ENCODE assay signal across 8 cellular contexts in genomic region chr3:33798418-33799201, GRCh38. TPM values are rescaled to one million over a fixed set of nuclear protein-coding genes. Genes with fewer than 3 reads are reported as not detected.
DNase-seq lines count a peak whose midpoint lies in the region; ATAC-seq, FAIRE-seq and TF ChIP-seq lines count a peak whose summit lies in the region.

PDCD6IP (plus strand) TSS chr3:33798630; CDS start chr3:33798729, 99 bp downstream.

- no peaks in the 10 kb centered on the region for H3K9me3 ChIP-seq in HepG2 (ENCODE audit: low read length)

- FAIRE-seq in HepG2 (lab: Jason Lieb, UNC), result peak; percentile 75

- CTCF ChIA-PET in HepG2 (lab: Yijun Ruan, JAX; ENCODE audit: low intra/inter-chr PET ratio, low total read pairs), result no interaction called here

- TF ChIP-seq POLR2A in HepG2 (IDR thresholded peaks at IDR 0.05; ENCODE audit: insufficient read depth in 1 of 2, low read depth in 2 of 2, low read length in 2 of 2), result peak; percentile 96 to 97

- H3K27ac Mint-ChIP-seq in dendritic cell treated with granulocyte-macrophage colony-stimulating factor and Interleukin-4, amounts not matched to agents 40 ng/mL and 50 ng/mL, for 4 days, result peak within 1 kb of the TSS; percentile 95

- H3K9me3 Mint-ChIP-seq in dendritic cell treated with granulocyte-macrophage colony-stimulating factor and Interleukin-4, amounts not matched to agents 40 ng/mL and 50 ng/mL, for 4 days, result no peaks in the 10 kb centered on the region

- H3K36me3 Mint-ChIP-seq in dendritic cell treated with granulocyte-macrophage colony-stimulating factor and Interleukin-4, amounts not matched to agents 40 ng/mL and 50 ng/mL, for 4 days (ENCODE audit: low read depth), result peaks cover 35% of the 10 kb centered on the region

- peak; percentile 67 for DNase-seq in GM19240 (ENCODE audit: insufficient read length, low spot score)
- peak; percentile 90 for DNase-seq in NCI-H748 (lab: John Stamatoyannopoulos, UW; ENCODE audit: unreplicated experiment)
- peak; percentile 79 to 83 for DNase-seq in activated CD4-positive, alpha-beta T cell treated with anti-CD3 and anti-CD28 coated beads, Interleukin-2, amount 50 U/mL, for 24 hours (ENCODE audit: low read depth in 1 of 2, low spot score in 1 of 2)
- DNase-seq in HepG2 (ENCODE audit: low spot score), result peak; percentile 89
- peak; percentile 91 for DNase-seq in stimulated activated CD4-positive, alpha-beta T cell treated with anti-CD3 and anti-CD28 coated beads, Interleukin-4, amount 100 ng/mL, for 1 hour

- in situ Hi-C loops in HepG2 (cut with HindIII; ENCODE audit: extremely low pct_ligation_motif_present, low pct_unique_long_range_greater_than_20kb), result no loop called here

- peaks cover 56% of the 10 kb centered on the region for H3K4me1 Mint-ChIP-seq in dendritic cell treated with granulocyte-macrophage colony-stimulating factor and Interleukin-4, amounts not matched to agents 40 ng/mL and 50 ng/mL, for 4 days (ENCODE audit: low read depth)

- WGBS in HepG2 (ENCODE audit: low lambda C conversion rate), result 0% methylated on average over 8 of the region's 69 CpGs

- TF ChIP-seq RAD21 in HepG2 (CRISPR knock-in tag; IDR thresholded peaks at IDR 0.05), result peak; percentile 36; the same call in 1 of the 2 replicates

- no peaks in the 10 kb centered on the region for H3K27me3 Mint-ChIP-seq in dendritic cell treated with granulocyte-macrophage colony-stimulating factor and Interleukin-4, amounts not matched to agents 40 ng/mL and 50 ng/mL, for 4 days

- peak within 1 kb of the TSS; percentile 84 for H3K4me2 ChIP-seq in HepG2 (ENCODE audit: low read depth, low read length)

- H3K79me2 ChIP-seq in HepG2 (ENCODE audit: insufficient read depth, low read length), result peaks cover 39% of the 10 kb centered on the region

- no peak; a peak in 2 of 4 replicates for TF ChIP-seq EP300 in HepG2 (IDR thresholded peaks at IDR 0.05; ENCODE audit: low read depth in 2 of 2, low read length in 2 of 2)
- no peak for TF ChIP-seq EP300 in HepG2 (CRISPR knock-in tag; IDR thresholded peaks at IDR 0.05; ENCODE audit: borderline replicate concordance)

- ATAC-seq in HG03460 (IDR thresholded peaks at IDR 0.05; ENCODE audit: unreplicated experiment) (peak; percentile 88), HepG2 (peak; percentile 98)

- peaks cover 48% of the 10 kb centered on the region for H3K4me1 ChIP-seq in HepG2 (ENCODE audit: insufficient read depth, low read length)

- BruUV-seq in HepG2 (replicated peaks; lab: Mats Ljungman, UMichigan), result TSS peak; percentile 66

- intact Hi-C loops in dendritic cell treated with granulocyte-macrophage colony-stimulating factor and Interleukin-4, amounts not matched to agents 40 ng/mL and 50 ng/mL, for 4 days (cut with micrococcal nuclease), result loop anchor here (10.0 kb wide), 1 partner anchor 364 kb away; no protein-coding TSS in a partner anchor
- intact Hi-C loops in HepG2 (cut with micrococcal nuclease; ENCODE audit: unreplicated experiment), result loop anchor here (10.0 kb wide), 1 partner anchor 354 kb away; the partner anchor contains the start of gene UBP1

- POLR2A ChIA-PET in HepG2 (lab: Yijun Ruan, JAX), result interaction anchor here (0.6 to 3.0 kb wide), 9 partner anchors 9 to 358 kb away, joined by 3 to 18 read pairs (median 6); partner anchors contain the start of gene UBP1

- H3K9ac ChIP-seq in HepG2 (ENCODE audit: insufficient read depth, low read depth, low read length), result peak within 1 kb of the TSS; percentile 88

- peak within 1 kb of the TSS; percentile 98 for H2AFZ ChIP-seq in HepG2 (ENCODE audit: low read length)

- no peaks in the 10 kb centered on the region for H3K36me3 ChIP-seq in HepG2 (replicated peaks in 1 of 2; ENCODE audit: control insufficient read depth in 1 of 2, insufficient read depth in 2 of 2, low read length in 2 of 2)

- H3K27me3 ChIP-seq in HepG2 (ENCODE audit: control insufficient read depth in 1 of 2, insufficient read depth in 2 of 2, low read length in 2 of 2), result no peaks in the 10 kb centered on the region; a peak in 1 of 5 replicates

- H3K4me3 Mint-ChIP-seq in dendritic cell treated with granulocyte-macrophage colony-stimulating factor and Interleukin-4, amounts not matched to agents 40 ng/mL and 50 ng/mL, for 4 days, result peak within 1 kb of the TSS; percentile 95

- H4K20me1 ChIP-seq in HepG2 (ENCODE audit: insufficient read depth, low read length), result no peaks in the 10 kb centered on the region; the same call in 1 of the 2 replicates

- H3K4me3 ChIP-seq in HepG2 (replicated peaks in 1 of 3; ENCODE audit: insufficient read depth in 1 of 3, low read depth in 2 of 3, low read length in 3 of 3), result peak within 1 kb of the TSS; percentile 94 to 97 (median 94)

- H3K27ac ChIP-seq in C4-2B (peak within 1 kb of the TSS; percentile 92), HepG2 (ENCODE audit: extremely low read length, insufficient read depth, low read length) (peak within 1 kb of the TSS; percentile 93)

- peak; percentile 5; the same call in 1 of the 2 replicates for TF ChIP-seq CTCF in C4-2B (conservative IDR thresholded peaks at IDR 0.05)
- peak; percentile 53 for TF ChIP-seq CTCF in HepG2 (CRISPR knock-in tag; IDR thresholded peaks at IDR 0.05)

TF ChIP-seq in HepG2, 621 proteins besides CTCF, POLR2A, EP300 and RAD21 (continues in another document):
- TF ChIP-seq SRSF9 (IDR thresholded peaks at IDR 0.05; ENCODE audit: borderline replicate concordance, insufficient read depth, low read depth, low read length, poor library complexity, severe bottlenecking), result no peak
- peak; percentile 85 for TF ChIP-seq U2AF1 (optimal IDR thresholded peaks at IDR 0.05; ENCODE audit: low read depth, low read length)
- TF ChIP-seq IRX3 (CRISPR knock-in tag; IDR thresholded peaks at IDR 0.05; ENCODE audit: borderline replicate concordance, low read depth), result peak; percentile 81
- TF ChIP-seq FOXA3 (CRISPR knock-in tag; IDR thresholded peaks at IDR 0.05), result peak; percentile 26; the same call in 1 of the 2 replicates
- TF ChIP-seq CBX2 (IDR thresholded peaks at IDR 0.05; ENCODE audit: low read depth, low read length), result no peak
- no peak for TF ChIP-seq CBX2 (CRISPR knock-in tag; IDR thresholded peaks at IDR 0.05; ENCODE audit: low read depth)
- TF ChIP-seq ARID3A (IDR thresholded peaks at IDR 0.05; ENCODE audit: low read depth, low read length), result no peak
- TF ChIP-seq ZNF484 (CRISPR knock-in tag; IDR thresholded peaks at IDR 0.05; ENCODE audit: borderline replicate concordance, low read depth), result no peak
- TF ChIP-seq JARID2 (CRISPR knock-in tag; IDR thresholded peaks at IDR 0.05; ENCODE audit: insufficient replicate concordance), result no peak
- TF ChIP-seq ZNF547 (CRISPR knock-in tag; IDR thresholded peaks at IDR 0.05), result peak; percentile 86
- TF ChIP-seq MLLT10 (CRISPR knock-in tag; IDR thresholded peaks at IDR 0.05), result no peak
- no peak for TF ChIP-seq NBN (conservative IDR thresholded peaks at IDR 0.05)

RNA-seq across cellular contexts. Expression of gene PDCD6IP, which starts in this region (rescaled TPM):
- total RNA-seq in HepG2 (2016; rRNA removed; fragmentation: Illumina TruSeq; extraction: Trizol), result 62.5 and 116 TPM in 2 replicates
- 8.2 TPM in 2 replicates for total RNA-seq in HepG2 (2016; cell fraction: cytosol; rRNA removed; fragmentation: Illumina TruSeq; extraction: Trizol; ENCODE audit: low read depth)
- total RNA-seq in HepG2 (2016; cell fraction: insoluble cytoplasmic fraction; rRNA removed; fragmentation: Illumina TruSeq; extraction: Trizol), result 62.0 and 102 TPM in 2 replicates
- 13.3 and 16.9 TPM in 2 replicates for total RNA-seq in HepG2 (2016; cell fraction: membrane; rRNA removed; fragmentation: Illumina TruSeq; extraction: Trizol)
- total RNA-seq in HepG2 (2016; cell fraction: nucleus; rRNA removed; fragmentation: Illumina TruSeq; extraction: Trizol), result 92.4 and 95.6 TPM in 2 replicates
- polyA plus RNA-seq in HepG2 (2011; rRNA removed), result 83.4 and 85.6 TPM in 2 replicates
- 27.7 and 44.8 TPM in 2 replicates for polyA plus RNA-seq in HepG2 (2011; cell fraction: cytosol; rRNA removed)
- 81.3 and 96.4 TPM in 2 replicates for polyA plus RNA-seq in HepG2 (2011; cell fraction: nucleus; rRNA removed)
- 48.8 and 50.6 TPM in 2 replicates for polyA plus RNA-seq in HepG2 (2012)
- 1.5 and 2.6 TPM in 2 replicates for polyA plus RNA-seq in HepG2 (2016; cell fraction: cytosol; fragmentation: Illumina TruSeq; extraction: Trizol; ENCODE audit: low read depth)
- 67.4 and 83.3 TPM in 2 replicates for polyA plus RNA-seq in HepG2 (2016; cell fraction: insoluble cytoplasmic fraction; fragmentation: Illumina TruSeq; extraction: Trizol; ENCODE audit: low read depth)
- polyA plus RNA-seq in HepG2 (2016; cell fraction: membrane; fragmentation: Illumina TruSeq; extraction: Trizol; ENCODE audit: low read depth), result 4.2 and 5.0 TPM in 2 replicates
- 96.0 and 96.9 TPM in 2 replicates for polyA plus RNA-seq in HepG2 (2016; cell fraction: nucleus; fragmentation: Illumina TruSeq; extraction: Trizol; ENCODE audit: insufficient read depth, low read depth)
- polyA minus RNA-seq in HepG2 (2011; rRNA and poly(A)+ RNA removed; ENCODE audit: low replicate concordance), result 140 and 143 TPM in 2 replicates
- polyA minus RNA-seq in HepG2 (2011; cell fraction: cytosol; rRNA and poly(A)+ RNA removed), result 97.9 and 112 TPM in 2 replicates
- polyA minus RNA-seq in HepG2 (2011; cell fraction: nucleus; rRNA and poly(A)+ RNA removed), result 180 TPM in 2 replicates

Comparison
In these comparisons a context has a peak if more than half of its experiments do, and no peak if none do; other contexts are left out.
1. Peak in every context shown above with its lines: DNase-seq, ATAC-seq, H3K4me3 ChIP-seq and H3K27ac ChIP-seq.